ENCODE assay signal across 22 cellular contexts in genomic region chr10:101881036-101881774, GRCh38. TPM values are rescaled to one million over a fixed set of nuclear protein-coding genes. Genes with fewer than 3 reads are reported as not detected.
A peak's percentile ranks its signal among the peaks of the same experiment; 100 is the strongest.
DNase-seq lines count a peak whose midpoint lies in the region; ATAC-seq, FAIRE-seq and TF ChIP-seq lines count a peak whose summit lies in the region.
"Had no signal": no experiment of that assay in that cellular context is flagged by ENCODE, and none has a peak within 500 bp of the region (broad histone marks: within the 10 kb centered on the region; RNA-seq: fewer than 3 reads in every experiment).

No MANE protein-coding gene starts in this region.

- H3K79me2 ChIP-seq in PC-3 (ENCODE audit: low read length) (no peaks in the 10 kb centered on the region), GM12878 (ENCODE audit: control insufficient read depth, insufficient read depth, low read length) (no peaks in the 10 kb centered on the region)

- CTCF ChIA-PET in PC-3 (lab: Charles Lee) (no interaction called here), GM12878 (lab: Yijun Ruan, JAX) (interaction anchor here (1.1 to 17.9 kb wide), 6 partner anchors 8 to 192 kb away, joined by 3 to 398 read pairs (median 34); partner anchors contain the start of gene KCNIP2)

- peak overlapping the region; percentile 87 for H3K27ac Mint-ChIP-seq in HFFc6
- H3K27ac Mint-ChIP-seq in activated CD4-positive, alpha-beta T cell treated with anti-CD3 and anti-CD28 coated beads, Interleukin-2, amount 10 ng/mL, durations not matched to agents 24 days and 14 days = no peak overlapping the region

- TF ChIP-seq CTCF in HFFc6 (IDR thresholded peaks at IDR 0.05) = no peak
- no peak for TF ChIP-seq CTCF in PC-3 (conservative IDR thresholded peaks at IDR 0.05; ENCODE audit: low read depth, low read length)
- TF ChIP-seq CTCF in GM12878 (IDR thresholded peaks at IDR 0.05 in 2 of 3, conservative IDR thresholded peaks at IDR 0.05 in 1 of 3; ENCODE audit: control insufficient read depth in 2 of 3, extremely low read depth in 1 of 3, insufficient read depth in 1 of 3, low read depth in 3 of 3, low read length in 3 of 3) = no peak

- no peak for ATAC-seq in PC-3
- peak; percentile 85 for ATAC-seq in GM12878

- no peaks in the 10 kb centered on the region for H3K9me3 ChIP-seq in PC-3 (ENCODE audit: low read length)
- no peaks in the 10 kb centered on the region for H3K9me3 ChIP-seq in GM12878 (replicated peaks; ENCODE audit: control insufficient read depth, insufficient read depth, low read length)
- H3K9me3 ChIP-seq: BE2C, HAP-1 had no signal

- DNase-seq in HFFc6 (no peak), PC-3 (no peak), GM12878 (ENCODE audit: low read depth, low spot score) (no peak), retina (no peak)
- DNase-seq in activated CD4-positive, alpha-beta T cell treated with anti-CD3 and anti-CD28 coated beads, Interleukin-2, amount 10 ng/mL, durations not matched to agents 24 days and 14 days = no peak
- DNase-seq in NK-92 treated with Interleukin-12 subunit alpha and Interleukin-12 subunit beta, amount 100 ng/mL, for 24 hours (lab: John Stamatoyannopoulos, UW) = no peak
- DNase-seq: ACHN; BE2C; C1 segment of cervical spinal cord; CD4-positive, CD25-positive, alpha-beta regulatory T cell; CD8-positive, alpha-beta memory T cell; COR-L47; DMS 273 treated with DMSO at 0.1 percent for 48 hours; DMS53; DND-41; EL; GM23248 had no signal

- H3K27ac ChIP-seq in PC-3 (ENCODE audit: low read length) = peak overlapping the region; percentile 95
- no peak overlapping the region for H3K27ac ChIP-seq in GM12878 (ENCODE audit: control insufficient read depth, insufficient read depth)
- H3K27ac ChIP-seq: HL-60 had no signal

- H3K9me2 ChIP-seq in PC-3 (replicated peaks; ENCODE audit: low read length) = no peaks in the 10 kb centered on the region

- in situ Hi-C loops in GM12878 (cut with MboI) = loop anchor here (5.0 kb wide), 1 partner anchor 126 kb away; no protein-coding TSS in a partner anchor

- H3K9ac ChIP-seq in PC-3 (ENCODE audit: low read length) (peak overlapping the region; percentile 80), GM12878 (ENCODE audit: control insufficient read depth, insufficient read depth, low read length) (no peak overlapping the region)
- H3K9ac ChIP-seq: GM23248 had no signal

- no peak; a peak in 1 of 4 replicates for TF ChIP-seq EP300 in GM12878 (IDR thresholded peaks at IDR 0.05; ENCODE audit: borderline replicate concordance in 1 of 2, control insufficient read depth in 1 of 2, low read depth in 2 of 2, low read length in 2 of 2)

- TF ChIP-seq RAD21 in GM12878 (IDR thresholded peaks at IDR 0.05; ENCODE audit: insufficient read depth, low read depth, low read length) = no peak

- WGBS in GM12878 (ENCODE audit: insufficient coverage, insufficient replicate concordance, low lambda C conversion rate, missing lambda C conversion rate) = 49% methylated on average over 2 of the region's 2 CpGs

- H4K20me1 ChIP-seq in PC-3 (ENCODE audit: low read length) = no peaks in the 10 kb centered on the region
- no peaks in the 10 kb centered on the region for H4K20me1 ChIP-seq in GM12878 (ENCODE audit: control insufficient read depth, insufficient read depth)

- intact Hi-C loops in PC-3 (cut with micrococcal nuclease) = no loop called here
- intact Hi-C loops in GM12878 (cut with micrococcal nuclease; ENCODE audit: unreplicated experiment) = no loop called here
- intact Hi-C loops in activated CD4-positive, alpha-beta T cell treated with anti-CD3 and anti-CD28 coated beads, Interleukin-2, amount 10 ng/mL, durations not matched to agents 24 days and 14 days (cut with micrococcal nuclease) = no loop called here

- TF ChIP-seq POLR2A in GM12878 (IDR thresholded peaks at IDR 0.05; ENCODE audit: low read depth, low read length) = no peak

- no peaks in the 10 kb centered on the region; the same call in 1 of the 2 replicates for H3K36me3 Mint-ChIP-seq in HFFc6 (ENCODE audit: low read depth)
- peaks cover 2% of the 10 kb centered on the region for H3K36me3 Mint-ChIP-seq in activated CD4-positive, alpha-beta T cell treated with anti-CD3 and anti-CD28 coated beads, Interleukin-2, amount 10 ng/mL, durations not matched to agents 24 days and 14 days (ENCODE audit: low read depth)

- RAD21 ChIA-PET in GM12878 (lab: Charles Lee; ENCODE audit: unreplicated experiment) = interaction anchor here (0.6 to 12.3 kb wide), 9 partner anchors 7 to 129 kb away, joined by 3 to 206 read pairs (median 5); no protein-coding TSS in a partner anchor

- H3K4me2 ChIP-seq in PC-3 (ENCODE audit: low read length) = no peak overlapping the region
- H3K4me2 ChIP-seq in GM12878 (ENCODE audit: control insufficient read depth, insufficient read depth) = no peak overlapping the region

- no peaks in the 10 kb centered on the region for H3F3A ChIP-seq in PC-3 (ENCODE audit: low read length, unreplicated experiment)

- H3K4me1 Mint-ChIP-seq in HFFc6 (ENCODE audit: low read depth) = peaks cover 29% of the 10 kb centered on the region
- H3K4me1 Mint-ChIP-seq in activated CD4-positive, alpha-beta T cell treated with anti-CD3 and anti-CD28 coated beads, Interleukin-2, amount 10 ng/mL, durations not matched to agents 24 days and 14 days = peaks cover 5% of the 10 kb centered on the region

- POLR2A ChIA-PET in PC-3 (lab: Charles Lee; ENCODE audit: unreplicated experiment) (no interaction called here), GM12878 (lab: Charles Lee) (interaction anchor here (0.6 to 2.2 kb wide), 6 partner anchors 9 to 122 kb away, joined by 3 to 8 read pairs (median 4); no protein-coding TSS in a partner anchor)

- H3K36me3 ChIP-seq in PC-3 (ENCODE audit: low read depth, low read length) = no peaks in the 10 kb centered on the region
- H3K36me3 ChIP-seq in GM12878 (ENCODE audit: control insufficient read depth in 2 of 2, insufficient read depth in 2 of 2, low read length in 1 of 2) = peaks cover 0 to 10% of the 10 kb centered on the region in 2 experiments; a peak in 3 of 4 replicates
- H3K36me3 ChIP-seq: BE2C, HAP-1 had no signal

- BruUV-seq in PC-3 (replicated peaks; lab: Mats Ljungman, UMichigan) (no TSS peak), GM12878 (replicated peaks; lab: Mats Ljungman, UMichigan) (no TSS peak)

- no peak overlapping the region for H3K4me3 Mint-ChIP-seq in HFFc6
- no peak overlapping the region for H3K4me3 Mint-ChIP-seq in activated CD4-positive, alpha-beta T cell treated with anti-CD3 and anti-CD28 coated beads, Interleukin-2, amount 10 ng/mL, durations not matched to agents 24 days and 14 days
- H3K4me3 Mint-ChIP-seq: CD4-positive, CD25-positive, alpha-beta regulatory T cell; CD8-positive, alpha-beta memory T cell had no signal

- H3K4me3 ChIP-seq in PC-3 (ENCODE audit: low read length) (no peak overlapping the region), GM12878 (no peak overlapping the region)
- H3K4me3 ChIP-seq: GM23248, HAP-1 had no signal

- no peak for FAIRE-seq in GM12878 (lab: Jason Lieb, UNC)
- FAIRE-seq: GM12891 had no signal

- H3K27me3 Mint-ChIP-seq in HFFc6 (ENCODE audit: insufficient read depth) = peaks cover 2% of the 10 kb centered on the region
- H3K27me3 Mint-ChIP-seq in activated CD4-positive, alpha-beta T cell treated with anti-CD3 and anti-CD28 coated beads, Interleukin-2, amount 10 ng/mL, durations not matched to agents 24 days and 14 days = no peaks in the 10 kb centered on the region
- H3K27me3 Mint-ChIP-seq: CD4-positive, CD25-positive, alpha-beta regulatory T cell; CD8-positive, alpha-beta memory T cell had no signal

- no peaks in the 10 kb centered on the region for H3K9me3 Mint-ChIP-seq in HFFc6
- no peaks in the 10 kb centered on the region for H3K9me3 Mint-ChIP-seq in activated CD4-positive, alpha-beta T cell treated with anti-CD3 and anti-CD28 coated beads, Interleukin-2, amount 10 ng/mL, durations not matched to agents 24 days and 14 days
- H3K9me3 Mint-ChIP-seq: CD4-positive, CD25-positive, alpha-beta regulatory T cell; CD8-positive, alpha-beta memory T cell had no signal

- H3K4me1 ChIP-seq in PC-3 (ENCODE audit: insufficient read depth, low read length) = peaks cover 26% of the 10 kb centered on the region
- no peaks in the 10 kb centered on the region for H3K4me1 ChIP-seq in GM12878 (ENCODE audit: control insufficient read depth, insufficient read depth, low read length)
- H3K4me1 ChIP-seq: BE2C, HAP-1 had no signal

- H3K27me3 ChIP-seq in PC-3 (ENCODE audit: low read length) (no peaks in the 10 kb centered on the region), GM12878 (replicated peaks in 1 of 2; ENCODE audit: control insufficient read depth in 2 of 2, insufficient read depth in 2 of 2, low read length in 1 of 2) (no peaks in the 10 kb centered on the region)
- H3K27me3 ChIP-seq: BE2C had no signal

- SMC1A ChIA-PET in GM12878 (lab: Charles Lee; ENCODE audit: uncharacterized antibody, unreplicated experiment) = interaction anchor here (1.0 to 7.3 kb wide), 11 partner anchors 8 to 128 kb away, joined by 3 to 78 read pairs (median 7); no protein-coding TSS in a partner anchor

- H2AFZ ChIP-seq in PC-3 (ENCODE audit: low read length) (no peak overlapping the region), GM12878 (ENCODE audit: control insufficient read depth, low read depth, low read length) (no peak overlapping the region)
- H2AFZ ChIP-seq: GM23248 had no signal

RNA-seq across cellular contexts. Expression of gene KCNIP2, which starts 37.6 kb away (rescaled TPM):
- total RNA-seq in HFFc6 (2021; fragmentation: NEBNext Ultra II Directional; extraction: Animal tissue kit (Norgen Biotek cat#: 25700)) = 1 to 10 TPM in 1 of 6 experiments, under 1 TPM in 5; 0.31 to 1.3 (median 0.50) TPM
- total RNA-seq in PC-3 (2014; rRNA removed) (0.46 and 1.5 TPM in 2 replicates), GM12878 (2014; rRNA removed) (1.0 and 1.5 TPM in 2 replicates), GM12878 (2014; rRNA removed; fragmentation: Illumina TruSeq; extraction: Trizol) (1.3 and 1.4 TPM in 2 replicates), GM12878 (2021) (1.8 and 3.6 TPM in 2 replicates)
- 32.3 and 34.5 TPM in 2 replicates for total RNA-seq in GM12878 (2013; cell fraction: nucleolus; rRNA removed)
- 3.4 TPM for polyA plus RNA-seq in GM12878 (2011; ENCODE audit: low read depth)
- polyA plus RNA-seq in GM12878 (2011; rRNA removed) (3.4 and 4.3 TPM in 2 replicates), GM12878 (2014; fragmentation: Illumina TruSeq; extraction: Trizol) (2.6 and 2.7 TPM in 2 replicates), GM12878 (2014; fragmentation: Nextera tagmentation; extraction: Ambion mirVana) (1 to 10 TPM in 1 of 2 experiments, under 1 TPM in 1; 0.46 to 1.3 TPM), GM12878 (2014; rRNA removed) (2.1 and 2.3 TPM in 2 replicates), GM12878 (2016; fragmentation: Nextera tagmentation; extraction: Ambion mirVana) (1 to 10 TPM; 1.3 to 1.8 TPM)
- 2.8 and 3.5 TPM in 2 replicates for polyA plus RNA-seq in GM12878 (2011; cell fraction: cytosol; rRNA removed)
- 19.1 and 26.5 TPM in 2 replicates for polyA plus RNA-seq in GM12878 (2011; cell fraction: nucleus; rRNA removed)
- polyA plus RNA-seq in GM12878 (2012) = 4.7 and 5.4 TPM in 2 replicates
- 3.3 and 3.5 TPM in 2 replicates for polyA minus RNA-seq in GM12878 (2011; rRNA and poly(A)+ RNA removed)
- 1.2 TPM in 1 of 2 replicates, not detected in the other for polyA minus RNA-seq in GM12878 (2011; cell fraction: cytosol; rRNA and poly(A)+ RNA removed)
- polyA minus RNA-seq in GM12878 (2011; cell fraction: nucleus; rRNA and poly(A)+ RNA removed) = 2.7 and 3.9 TPM in 2 replicates
- 2.3 and 3.5 TPM in 2 replicates for total RNA-seq in activated CD4-positive, alpha-beta T cell treated with anti-CD3 and anti-CD28 coated beads, Interleukin-2, amount 10 ng/mL, durations not matched to agents 24 days and 14 days
- total RNA-seq: G401, H4 had no signal
- polyA plus RNA-seq: CD8-positive, alpha-beta memory T cell had no signal
